ENCODE assay signal across 8 cellular contexts in the genomic region with DNA sequence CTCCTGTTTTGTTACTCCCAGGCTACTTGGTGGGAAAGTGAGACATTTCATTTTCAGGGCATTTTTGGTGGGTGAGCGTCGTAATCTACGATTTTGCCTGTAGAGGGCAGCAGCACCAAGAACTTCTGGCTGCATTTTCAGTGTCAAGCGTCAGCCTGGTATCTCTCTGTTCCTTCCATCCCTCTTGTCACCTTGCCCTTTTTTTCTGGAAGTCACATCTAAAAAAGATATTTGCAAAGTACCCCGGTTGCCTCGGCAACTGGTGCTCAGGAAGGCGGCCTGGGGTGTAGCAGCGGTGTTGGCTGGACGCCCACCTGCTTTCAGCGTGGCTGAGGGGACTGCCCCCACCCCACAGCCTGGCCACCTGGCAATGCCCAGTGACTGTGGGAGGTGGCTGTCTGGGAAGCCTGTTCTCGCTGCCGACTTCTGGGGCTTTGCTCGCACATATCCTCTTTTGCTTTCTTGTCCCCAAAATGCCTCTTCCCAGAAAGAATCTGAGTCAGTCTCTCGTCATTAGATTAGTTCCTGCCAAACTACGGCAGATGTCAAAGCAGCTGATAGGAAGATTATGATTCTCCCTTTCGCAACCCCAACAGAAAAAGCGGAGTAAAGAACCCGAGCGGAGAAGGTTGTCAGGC.
DNase-seq lines count a peak whose midpoint lies in the region; ATAC-seq and TF ChIP-seq lines count a peak whose summit lies in the region.

No MANE protein-coding gene starts in this region.

- H3K27me3 ChIP-seq in esophagus muscularis mucosa: no peaks in the 10 kb centered on the region
- H3K27me3 ChIP-seq in naive thymus-derived CD4-positive, alpha-beta T cell (ENCODE audit: control insufficient read depth in 2 of 2, insufficient read depth in 2 of 2, low read length in 2 of 2): peaks cover 0 to 4% of the 10 kb centered on the region in 2 donors

- H3K27ac ChIP-seq in esophagus muscularis mucosa (replicated peaks in 1 of 4): peak overlapping the region; percentile 48 to 74 (median 65)
- H3K27ac ChIP-seq in naive thymus-derived CD4-positive, alpha-beta T cell (ENCODE audit: low read depth, low read length): no peak overlapping the region
- H3K27ac ChIP-seq in temporal lobe (ENCODE audit: low read depth, low read length): peak overlapping the region; percentile 99

- TF ChIP-seq EP300 in esophagus muscularis mucosa (IDR thresholded peaks at IDR 0.05): no peak

- CTCF ChIA-PET in naive thymus-derived CD4-positive, alpha-beta T cell (lab: Charles Lee): no interaction called here

- ATAC-seq in HG03432 (IDR thresholded peaks at IDR 0.05; ENCODE audit: unreplicated experiment): peak; percentile 85
- ATAC-seq in naive thymus-derived CD4-positive, alpha-beta T cell: peak; percentile 77

- POLR2A ChIA-PET in naive thymus-derived CD4-positive, alpha-beta T cell (lab: Charles Lee): no interaction called here

- H3K4me1 ChIP-seq in esophagus muscularis mucosa: peaks cover 3 to 12% (median 11%) of the 10 kb centered on the region in 4 donors
- no peaks in the 10 kb centered on the region for H3K4me1 ChIP-seq in naive thymus-derived CD4-positive, alpha-beta T cell (ENCODE audit: control insufficient read depth in 2 of 2, insufficient read depth in 2 of 2, low read length in 2 of 2)

- H3K27me3 Mint-ChIP-seq in naive thymus-derived CD4-positive, alpha-beta T cell: peaks cover 0 to 21% (median 10%) of the 10 kb centered on the region in 5 donors

- TF ChIP-seq POLR2A in esophagus muscularis mucosa (IDR thresholded peaks at IDR 0.05; ENCODE audit: low read depth): no peak

- DNase-seq in CD1c-positive myeloid dendritic cell (ENCODE audit: extremely low spot score) (peak; percentile 43), GM19240 (ENCODE audit: insufficient read length, low spot score) (peak; percentile 13), NCI-H69 (lab: John Stamatoyannopoulos, UW) (peak; percentile 89), activated T-cell treated with anti-CD3 and anti-CD28 coated beads for 4 hours (peak; percentile 11), esophagus muscularis mucosa (ENCODE audit: extremely low spot score) (no peak)
- peak in 7 of 9 donors; percentile 10 to 51 (median 36) for DNase-seq in naive thymus-derived CD4-positive, alpha-beta T cell

- 15% methylated on average over 17 of the region's 19 CpGs for WGBS in esophagus muscularis mucosa

- peaks cover 0 to 14% (median 11%) of the 10 kb centered on the region in 7 donors for H3K4me1 Mint-ChIP-seq in naive thymus-derived CD4-positive, alpha-beta T cell

- intact Hi-C loops in esophagus muscularis mucosa (cut with DNase I): no loop called here
- intact Hi-C loops in naive thymus-derived CD4-positive, alpha-beta T cell (cut with micrococcal nuclease): loop anchor here (1.0 to 10.0 kb wide), 6 partner anchors 432 to 1619 kb away; no protein-coding TSS in a partner anchor

- peak overlapping the region; percentile 38 to 53 (median 44) for H3K4me3 ChIP-seq in esophagus muscularis mucosa
- H3K4me3 ChIP-seq in naive thymus-derived CD4-positive, alpha-beta T cell (ENCODE audit: low read length): peak overlapping the region; percentile 26

- H3K36me3 Mint-ChIP-seq in naive thymus-derived CD4-positive, alpha-beta T cell: no peaks in the 10 kb centered on the region

- no peaks in the 10 kb centered on the region for H3K9me3 ChIP-seq in esophagus muscularis mucosa
- H3K9me3 ChIP-seq in naive thymus-derived CD4-positive, alpha-beta T cell (ENCODE audit: control insufficient read depth in 2 of 3, low read length in 3 of 3): no peaks in the 10 kb centered on the region

- TF ChIP-seq CTCF in esophagus muscularis mucosa (IDR thresholded peaks at IDR 0.05): peak; percentile 63 to 77 (median 64)

- H3K36me3 ChIP-seq in esophagus muscularis mucosa: no peaks in the 10 kb centered on the region
- H3K36me3 ChIP-seq in naive thymus-derived CD4-positive, alpha-beta T cell (ENCODE audit: control insufficient read depth in 2 of 3, insufficient read depth in 3 of 3, low read length in 3 of 3): no peaks in the 10 kb centered on the region

- no peaks in the 10 kb centered on the region for H3K9me3 Mint-ChIP-seq in naive thymus-derived CD4-positive, alpha-beta T cell

- no peak overlapping the region for H3K27ac Mint-ChIP-seq in naive thymus-derived CD4-positive, alpha-beta T cell

- H3K4me3 Mint-ChIP-seq in naive thymus-derived CD4-positive, alpha-beta T cell: peak overlapping the region in 9 of 10 donors; percentile 8 to 54 (median 34)
